ENCODE assay signal across 13 cellular contexts in genomic region chr14:41349289-41349910, GRCh38.
A peak's percentile ranks its signal among the peaks of the same experiment; 100 is the strongest.
DNase-seq lines count a peak whose midpoint lies in the region; ATAC-seq and TF ChIP-seq lines count a peak whose summit lies in the region.
"Had no signal": no experiment of that assay in that cellular context is flagged by ENCODE, and none has a peak within 500 bp of the region (broad histone marks: within the 10 kb centered on the region; RNA-seq: fewer than 3 reads in every experiment).

No MANE protein-coding gene starts in this region.

- no peaks in the 10 kb centered on the region for H3K27me3 ChIP-seq in right atrium auricular region
- H3K27me3 ChIP-seq: BLaER1 had no signal

- no peaks in the 10 kb centered on the region for H3K9me3 Mint-ChIP-seq in stimulated activated memory B cell treated with anti-CD40 and anti-IgM and Interleukin-4, amounts not matched to agents 10 μg/mL and 1 μg/mL and 100 μg/mL, for 72 hours

- intact Hi-C loops in cardiac septum (cut with DNase I) (no loop called here), mucosa of descending colon (cut with DNase I, micrococcal nuclease) (no loop called here)

- H3K9me3 ChIP-seq in right atrium auricular region, result no peaks in the 10 kb centered on the region
- H3K9me3 ChIP-seq in mucosa of descending colon, result peaks cover 4% of the 10 kb centered on the region
- H3K9me3 ChIP-seq: BLaER1 had no signal

- peak; percentile 56 for DNase-seq in cardiac septum (ENCODE audit: low spot score)
- DNase-seq in right atrium auricular region (ENCODE audit: low spot score), result no peak
- peak in 2 of 3 donors; percentile 7 to 20 for DNase-seq in mucosa of descending colon
- no peak for DNase-seq in activated CD4-positive, alpha-beta T cell treated with anti-CD3 and anti-CD28 coated beads, Interleukin-2, amount 50 U/mL, for 1 hour
- DNase-seq: DMS53, GF-D8 had no signal

- H3K4me3 ChIP-seq in right atrium auricular region (no peak overlapping the region), mucosa of descending colon (no peak overlapping the region)
- H3K4me3 ChIP-seq: BLaER1, GM23248 had no signal

- ATAC-seq in mucosa of descending colon (no peak), GM21737 (IDR thresholded peaks at IDR 0.05; ENCODE audit: unreplicated experiment) (no peak), GM19023 (IDR thresholded peaks at IDR 0.05; ENCODE audit: unreplicated experiment) (no peak)
- ATAC-seq in stimulated activated memory B cell treated with anti-CD40 and anti-IgM and Interleukin-4, amounts not matched to agents 10 μg/mL and 1 μg/mL and 100 μg/mL, for 72 hours, result peak; percentile 31

- H3K4me1 Mint-ChIP-seq in stimulated activated memory B cell treated with anti-CD40 and anti-IgM and Interleukin-4, amounts not matched to agents 10 μg/mL and 1 μg/mL and 100 μg/mL, for 72 hours, result no peaks in the 10 kb centered on the region

- TF ChIP-seq CTCF in right atrium auricular region (IDR thresholded peaks at IDR 0.05), result no peak
- no peak for TF ChIP-seq CTCF in mucosa of descending colon (IDR thresholded peaks at IDR 0.05)

- no peaks in the 10 kb centered on the region for H3K27me3 Mint-ChIP-seq in stimulated activated memory B cell treated with anti-CD40 and anti-IgM and Interleukin-4, amounts not matched to agents 10 μg/mL and 1 μg/mL and 100 μg/mL, for 72 hours

- no peak overlapping the region for H3K27ac ChIP-seq in right atrium auricular region
- H3K27ac ChIP-seq: 22Rv1, BLaER1, GM23248, HL-60 had no signal

- H3K36me3 ChIP-seq in right atrium auricular region (no peaks in the 10 kb centered on the region), mucosa of descending colon (ENCODE audit: low read depth) (no peaks in the 10 kb centered on the region)
- H3K36me3 ChIP-seq: BLaER1 had no signal

- no peak overlapping the region for H3K4me3 Mint-ChIP-seq in stimulated activated memory B cell treated with anti-CD40 and anti-IgM and Interleukin-4, amounts not matched to agents 10 μg/mL and 1 μg/mL and 100 μg/mL, for 72 hours

- H3K4me1 ChIP-seq in right atrium auricular region, result no peaks in the 10 kb centered on the region
- no peaks in the 10 kb centered on the region for H3K4me1 ChIP-seq in mucosa of descending colon (ENCODE audit: low read depth)
- H3K4me1 ChIP-seq: BLaER1 had no signal

- no peaks in the 10 kb centered on the region for H3K36me3 Mint-ChIP-seq in stimulated activated memory B cell treated with anti-CD40 and anti-IgM and Interleukin-4, amounts not matched to agents 10 μg/mL and 1 μg/mL and 100 μg/mL, for 72 hours

- H3K27ac Mint-ChIP-seq in stimulated activated memory B cell treated with anti-CD40 and anti-IgM and Interleukin-4, amounts not matched to agents 10 μg/mL and 1 μg/mL and 100 μg/mL, for 72 hours, result no peak overlapping the region

Comparison
In these comparisons a context has a peak if more than half of its experiments do, and no peak if none do; other contexts are left out.
1. DNase-seq: peak in cardiac septum (single experiment) and mucosa of descending colon (2 of 3); none in right atrium auricular region (single experiment) and activated CD4-positive, alpha-beta T cell treated with anti-CD3 and anti-CD28 coated beads, Interleukin-2, amount 50 U/mL, for 1 hour (single experiment).